ENCODE assay signal across 11 cellular contexts in genomic region chr2:31413876-31414550, GRCh38. TPM values are rescaled to one million over a fixed set of nuclear protein-coding genes. Genes with fewer than 3 reads are reported as not detected.
A peak's percentile ranks its signal among the peaks of the same experiment; 100 is the strongest.
DNase-seq lines count a peak whose midpoint lies in the region; ATAC-seq and TF ChIP-seq lines count a peak whose summit lies in the region.
"Had no signal": no experiment of that assay in that cellular context is flagged by ENCODE, and none has a peak within 500 bp of the region (broad histone marks: within the 10 kb centered on the region; RNA-seq: fewer than 3 reads in every experiment).

No MANE protein-coding gene starts in this region.

- no peak overlapping the region for H3K4me2 ChIP-seq in GM23338

- no peak for DNase-seq in AG04450 (ENCODE audit: low read depth, low spot score)
- DNase-seq in GM23338 (ENCODE audit: low spot score): peak; percentile 30
- DNase-seq in RWPE2 (ENCODE audit: low spot score): no peak
- no peak for DNase-seq in fibroblast of villous mesenchyme (ENCODE audit: low read depth)
- no peak for DNase-seq in activated T-helper 2 cell treated with anti-CD3 and anti-CD28 coated beads, Interferon-gamma antibody, Interleukin-2, Interleukin-4, amounts not matched to agents 10 μg/mL and 5 μg/mL and 100 μg/mL, durations not matched to agents 14 hours and 24 hours and 36 hours (ENCODE audit: low spot score)
- DNase-seq in activated CD4-positive, alpha-beta T cell treated with anti-CD3 and anti-CD28 coated beads, Interleukin-2, amount 10 ng/mL, durations not matched to agents 24 days and 14 days: no peak
- DNase-seq: GF-D8, retina had no signal

- H3K9me3 Mint-ChIP-seq in GM23338: peaks cover 2% of the 10 kb centered on the region; the same call in 1 of the 3 replicates
- peaks cover 12% of the 10 kb centered on the region for H3K9me3 Mint-ChIP-seq in activated T-helper 2 cell treated with anti-CD3 and anti-CD28 coated beads, Interferon-gamma antibody, Interleukin-2, Interleukin-4, amounts not matched to agents 10 μg/mL and 5 μg/mL and 100 μg/mL, durations not matched to agents 14 hours and 24 hours and 36 hours
- peaks cover 8% of the 10 kb centered on the region for H3K9me3 Mint-ChIP-seq in activated CD4-positive, alpha-beta T cell treated with anti-CD3 and anti-CD28 coated beads, Interleukin-2, amount 10 ng/mL, durations not matched to agents 24 days and 14 days

- H3K36me3 Mint-ChIP-seq in GM23338 (ENCODE audit: low read depth): no peaks in the 10 kb centered on the region
- H3K36me3 Mint-ChIP-seq in activated T-helper 2 cell treated with anti-CD3 and anti-CD28 coated beads, Interferon-gamma antibody, Interleukin-2, Interleukin-4, amounts not matched to agents 10 μg/mL and 5 μg/mL and 100 μg/mL, durations not matched to agents 14 hours and 24 hours and 36 hours (ENCODE audit: low read depth): no peaks in the 10 kb centered on the region
- no peaks in the 10 kb centered on the region for H3K36me3 Mint-ChIP-seq in activated CD4-positive, alpha-beta T cell treated with anti-CD3 and anti-CD28 coated beads, Interleukin-2, amount 10 ng/mL, durations not matched to agents 24 days and 14 days (ENCODE audit: low read depth)

- H3K27ac Mint-ChIP-seq in GM23338: no peak overlapping the region; the same call in 1 of the 2 replicates
- H3K27ac Mint-ChIP-seq in activated T-helper 2 cell treated with anti-CD3 and anti-CD28 coated beads, Interferon-gamma antibody, Interleukin-2, Interleukin-4, amounts not matched to agents 10 μg/mL and 5 μg/mL and 100 μg/mL, durations not matched to agents 14 hours and 24 hours and 36 hours: no peak overlapping the region
- no peak overlapping the region for H3K27ac Mint-ChIP-seq in activated CD4-positive, alpha-beta T cell treated with anti-CD3 and anti-CD28 coated beads, Interleukin-2, amount 10 ng/mL, durations not matched to agents 24 days and 14 days

- intact Hi-C loops in activated T-helper 2 cell treated with anti-CD3 and anti-CD28 coated beads, Interferon-gamma antibody, Interleukin-2, Interleukin-4, amounts not matched to agents 10 μg/mL and 5 μg/mL and 100 μg/mL, durations not matched to agents 14 hours and 24 hours and 36 hours (cut with micrococcal nuclease): no loop called here
- intact Hi-C loops in activated CD4-positive, alpha-beta T cell treated with anti-CD3 and anti-CD28 coated beads, Interleukin-2, amount 10 ng/mL, durations not matched to agents 24 days and 14 days (cut with micrococcal nuclease): no loop called here

- no peaks in the 10 kb centered on the region for H3K4me1 Mint-ChIP-seq in GM23338
- peaks cover 15% of the 10 kb centered on the region for H3K4me1 Mint-ChIP-seq in activated T-helper 2 cell treated with anti-CD3 and anti-CD28 coated beads, Interferon-gamma antibody, Interleukin-2, Interleukin-4, amounts not matched to agents 10 μg/mL and 5 μg/mL and 100 μg/mL, durations not matched to agents 14 hours and 24 hours and 36 hours (ENCODE audit: low read depth)
- H3K4me1 Mint-ChIP-seq in activated CD4-positive, alpha-beta T cell treated with anti-CD3 and anti-CD28 coated beads, Interleukin-2, amount 10 ng/mL, durations not matched to agents 24 days and 14 days: peaks cover 9% of the 10 kb centered on the region

- no peak overlapping the region for H2AFZ ChIP-seq in GM23338

- H3F3A ChIP-seq in GM23338 (replicated peaks; ENCODE audit: low read depth): no peaks in the 10 kb centered on the region

- no peak overlapping the region for H3K4me3 Mint-ChIP-seq in GM23338
- no peak overlapping the region for H3K4me3 Mint-ChIP-seq in activated T-helper 2 cell treated with anti-CD3 and anti-CD28 coated beads, Interferon-gamma antibody, Interleukin-2, Interleukin-4, amounts not matched to agents 10 μg/mL and 5 μg/mL and 100 μg/mL, durations not matched to agents 14 hours and 24 hours and 36 hours (ENCODE audit: low read depth)
- H3K4me3 Mint-ChIP-seq in activated CD4-positive, alpha-beta T cell treated with anti-CD3 and anti-CD28 coated beads, Interleukin-2, amount 10 ng/mL, durations not matched to agents 24 days and 14 days: no peak overlapping the region

- H3K9me3 ChIP-seq in AG04450 (ENCODE audit: control insufficient read depth, insufficient read depth, low read length) (no peaks in the 10 kb centered on the region), RWPE2 (ENCODE audit: severe bottlenecking) (peaks cover 3% of the 10 kb centered on the region)

- no peaks in the 10 kb centered on the region for H3K36me3 ChIP-seq in GM23338 (ENCODE audit: insufficient read depth)
- peaks cover 25% of the 10 kb centered on the region for H3K36me3 ChIP-seq in RWPE2 (ENCODE audit: low read depth)

- POLR2A ChIA-PET in AG04450 (lab: Yijun Ruan, JAX): no interaction called here

- H3K9me2 ChIP-seq in GM23338 (ENCODE audit: insufficient read depth): peaks cover 8% of the 10 kb centered on the region; the same call in 1 of the 2 replicates

- no peak overlapping the region for H3K4me3 ChIP-seq in AG04450 (ENCODE audit: low read depth, low read length)
- H3K4me3 ChIP-seq in GM23338: no peak overlapping the region
- H3K4me3 ChIP-seq in RWPE2 (ENCODE audit: severe bottlenecking): peak overlapping the region; percentile 29
- no peak overlapping the region for H3K4me3 ChIP-seq in fibroblast of villous mesenchyme (ENCODE audit: low read depth, low read length)

- no peaks in the 10 kb centered on the region for H3K79me2 ChIP-seq in GM23338 (replicated peaks; ENCODE audit: insufficient read depth)

- CTCF ChIA-PET in AG04450 (lab: Charles Lee): no interaction called here

- H3K27me3 ChIP-seq in AG04450 (ENCODE audit: control insufficient read depth, insufficient read depth, low read length): peaks cover 2% of the 10 kb centered on the region
- H3K27me3 ChIP-seq in GM23338 (ENCODE audit: insufficient read depth): no peaks in the 10 kb centered on the region
- H3K27me3 ChIP-seq in RWPE2 (ENCODE audit: insufficient read depth, poor library complexity, severe bottlenecking): no peaks in the 10 kb centered on the region

- no peak overlapping the region for H3K27ac ChIP-seq in AG04450 (ENCODE audit: low read depth, low read length)
- no peak overlapping the region for H3K27ac ChIP-seq in GM23338 (ENCODE audit: low read depth)
- peak overlapping the region; percentile 57 for H3K27ac ChIP-seq in RWPE2 (ENCODE audit: poor library complexity, severe bottlenecking)
- H3K27ac ChIP-seq: HL-60 had no signal

- 0 out of 2 replicates have a peak, but pooled peaks have one; percentile 6 for TF ChIP-seq CTCF in AG04450 (IDR thresholded peaks at IDR 0.05; ENCODE audit: low read depth, low read length)
- TF ChIP-seq CTCF in GM23338 (conservative IDR thresholded peaks at IDR 0.05; ENCODE audit: low read depth in 2 of 2): peak; percentile 50 to 52
- peak; percentile 74 for TF ChIP-seq CTCF in RWPE2 (IDR thresholded peaks at IDR 0.05; ENCODE audit: poor library complexity, severe bottlenecking)
- peak; percentile 13 for TF ChIP-seq CTCF in fibroblast of villous mesenchyme (IDR thresholded peaks at IDR 0.05; ENCODE audit: insufficient read depth, low read depth, low read length)

- H3K4me1 ChIP-seq in GM23338 (ENCODE audit: insufficient read depth) (no peaks in the 10 kb centered on the region), RWPE2 (ENCODE audit: insufficient read depth, poor library complexity, severe bottlenecking) (peaks cover 44% of the 10 kb centered on the region)

- no peaks in the 10 kb centered on the region for H3K27me3 Mint-ChIP-seq in GM23338 (ENCODE audit: insufficient read depth, low read depth, poor library complexity)
- H3K27me3 Mint-ChIP-seq in activated T-helper 2 cell treated with anti-CD3 and anti-CD28 coated beads, Interferon-gamma antibody, Interleukin-2, Interleukin-4, amounts not matched to agents 10 μg/mL and 5 μg/mL and 100 μg/mL, durations not matched to agents 14 hours and 24 hours and 36 hours (ENCODE audit: low read depth): peaks cover 17% of the 10 kb centered on the region
- peaks cover 11% of the 10 kb centered on the region for H3K27me3 Mint-ChIP-seq in activated CD4-positive, alpha-beta T cell treated with anti-CD3 and anti-CD28 coated beads, Interleukin-2, amount 10 ng/mL, durations not matched to agents 24 days and 14 days

- H4K20me1 ChIP-seq in GM23338 (replicated peaks; ENCODE audit: insufficient read depth): no peaks in the 10 kb centered on the region; the same call in 1 of the 2 replicates

- ATAC-seq in GM23338: peak; percentile 59
- ATAC-seq in RWPE2 (ENCODE audit: low read depth): peak; percentile 45
- ATAC-seq in HG03469 (IDR thresholded peaks at IDR 0.05; ENCODE audit: unreplicated experiment): no peak
- ATAC-seq in GM21447 (IDR thresholded peaks at IDR 0.05; ENCODE audit: unreplicated experiment): no peak

TF ChIP-seq in GM23338, 12 proteins besides CTCF, POLR2A, EP300 and RAD21 (continues in another document):
- no peak for TF ChIP-seq POLR2AphosphoS5 (IDR thresholded peaks at IDR 0.05; ENCODE audit: low read depth)
- no peak for TF ChIP-seq ZNF114 (CRISPR knock-in tag; IDR thresholded peaks at IDR 0.05)
- no peak for TF ChIP-seq ETS1 (IDR thresholded peaks at IDR 0.05)
- no peak for TF ChIP-seq ZNF331 (CRISPR knock-in tag; IDR thresholded peaks at IDR 0.05; ENCODE audit: low read depth)

RNA-seq across cellular contexts. Expression of gene XDH, which starts 0.5 kb away (rescaled TPM):
- polyA plus RNA-seq in AG04450 (2011; rRNA removed) (0.27 and 0.35 TPM in 2 replicates), GM23338 (2016; fragmentation: Nextera tagmentation; extraction: Ambion mirVana) (0.55 and 0.71 TPM in 2 replicates)
- polyA minus RNA-seq in AG04450 (2011; rRNA and poly(A)+ RNA removed): 0.41 and 0.70 TPM in 2 replicates
- total RNA-seq in GM23338 (2014; rRNA removed; shearing (Covaris generic)): 0.58 and 0.87 TPM in 2 replicates
- total RNA-seq in fibroblast of villous mesenchyme: 0.32 and 0.43 TPM in 2 replicates
- total RNA-seq in activated T-helper 2 cell treated with anti-CD3 and anti-CD28 coated beads, Interferon-gamma antibody, Interleukin-2, Interleukin-4, amounts not matched to agents 10 μg/mL and 5 μg/mL and 100 μg/mL, durations not matched to agents 14 hours and 24 hours and 36 hours: not detected in 2 replicates
- total RNA-seq in activated CD4-positive, alpha-beta T cell treated with anti-CD3 and anti-CD28 coated beads, Interleukin-2, amount 10 ng/mL, durations not matched to agents 24 days and 14 days: not detected in 2 replicates

Comparison
In these comparisons a context has a peak if more than half of its experiments do, and no peak if none do; other contexts are left out.
1. CTCF ChIP-seq: peak in every context shown above with its lines; median percentile 74 in RWPE2; 51 in GM23338; 13 in fibroblast of villous mesenchyme; 6 in AG04450.
2. ATAC-seq: peak in GM23338 (single experiment) and RWPE2 (single experiment); none in HG03469 (single experiment) and GM21447 (single experiment).